ENCODE assay signal across 8 cellular contexts in the genomic region with DNA sequence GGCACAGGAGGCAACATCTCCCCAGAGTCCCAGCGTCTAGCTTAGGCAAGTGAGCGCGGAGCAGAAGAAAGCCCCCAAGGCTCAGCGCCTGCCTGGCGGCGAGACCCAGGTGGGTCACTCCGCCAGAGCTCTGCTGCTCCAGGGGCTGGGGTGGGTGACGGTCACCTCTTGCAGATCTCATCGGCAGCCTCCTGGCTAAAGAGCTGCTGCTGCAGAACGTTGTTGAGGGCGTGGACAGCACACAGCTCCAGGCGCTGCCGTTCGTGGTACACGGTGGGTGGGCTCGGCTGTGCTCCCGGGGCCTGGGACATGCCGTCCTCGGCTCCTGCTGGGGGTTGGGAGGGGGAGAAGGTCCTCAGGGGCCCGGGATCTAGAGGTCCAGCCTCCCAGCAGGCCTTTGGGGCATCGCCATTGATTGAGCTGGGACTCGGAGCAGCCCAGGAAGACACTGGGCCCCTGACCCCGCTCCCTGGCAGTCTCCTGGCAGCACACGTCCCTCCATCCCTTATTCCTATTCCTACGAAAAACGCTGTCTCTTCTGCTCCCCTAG. TPM values are rescaled to one million over a fixed set of nuclear protein-coding genes. Genes with fewer than 3 reads are reported as not detected.
DNase-seq lines count a peak whose midpoint lies in the region; ATAC-seq and TF ChIP-seq lines count a peak whose summit lies in the region.

No MANE protein-coding gene starts in this region.

- H3K4me1 Mint-ChIP-seq in neural crest cell: peaks cover 47% of the 10 kb centered on the region

- POLR2A ChIA-PET in OCI-LY7 (lab: Charles Lee): no interaction called here

- peak overlapping the region; percentile 71 to 91 (median 83) for H3K9ac ChIP-seq in BLaER1 treated with 17β-estradiol and CSF1 and Interleukin-3, amounts not matched to agents 10 nM and 100 nM

- peak overlapping the region; percentile 55 to 86 (median 66) for H3K4me3 ChIP-seq in BLaER1 treated with 17β-estradiol and CSF1 and Interleukin-3, amounts not matched to agents 10 nM and 100 nM
- H3K4me3 ChIP-seq in OCI-LY7 (ENCODE audit: low read depth, low read length, poor library complexity, severe bottlenecking) (peak overlapping the region; percentile 72), epithelial cell of esophagus (ENCODE audit: low read length) (peak overlapping the region; percentile 73)

- no peaks in the 10 kb centered on the region for H3K27me3 ChIP-seq in BLaER1 treated with 17β-estradiol and CSF1 and Interleukin-3, amounts not matched to agents 10 nM and 100 nM

- TF ChIP-seq CTCF in OCI-LY7 (conservative IDR thresholded peaks at IDR 0.05; ENCODE audit: low read length) (no peak), epithelial cell of esophagus (IDR thresholded peaks at IDR 0.05; ENCODE audit: insufficient read depth, low read depth, low read length, missing control alignments) (no peak), neural crest cell (conservative IDR thresholded peaks at IDR 0.05) (no peak)

- peaks cover 41 to 74% (median 68%) of the 10 kb centered on the region in 10 experiments for H3K4me1 ChIP-seq in BLaER1 treated with 17β-estradiol and CSF1 and Interleukin-3, amounts not matched to agents 10 nM and 100 nM
- H3K4me1 ChIP-seq in OCI-LY7 (ENCODE audit: insufficient read depth, low read length, poor library complexity, severe bottlenecking): peaks cover 12% of the 10 kb centered on the region

- H3K4me3 Mint-ChIP-seq in neural crest cell: peak overlapping the region; percentile 95

- DNase-seq in OCI-LY7 (ENCODE audit: low spot score): no peak
- no peak for DNase-seq in epithelial cell of esophagus (ENCODE audit: low read depth)
- peak; percentile 50 for DNase-seq in neural crest cell (ENCODE audit: low read depth, low spot score)
- no peak for DNase-seq in SK-N-DZ (ENCODE audit: low spot score)

- peak overlapping the region; percentile 95 for H3K27ac Mint-ChIP-seq in neural crest cell (ENCODE audit: unreplicated experiment)

- H3K9me3 Mint-ChIP-seq in neural crest cell: no peaks in the 10 kb centered on the region

- H4K20me1 ChIP-seq in BLaER1 treated with 17β-estradiol and CSF1 and Interleukin-3, amounts not matched to agents 10 nM and 100 nM: no peaks in the 10 kb centered on the region
- no peaks in the 10 kb centered on the region for H4K20me1 ChIP-seq in OCI-LY7 (ENCODE audit: insufficient read depth, low read length)

- intact Hi-C loops in OCI-LY7 (cut with micrococcal nuclease; ENCODE audit: unreplicated experiment): no loop called here

- peak overlapping the region; percentile 76 to 99 (median 90) for H3K4me2 ChIP-seq in BLaER1 treated with 17β-estradiol and CSF1 and Interleukin-3, amounts not matched to agents 10 nM and 100 nM
- H3K4me2 ChIP-seq in OCI-LY7 (ENCODE audit: low read length): peak overlapping the region; percentile 81

- H3K27me3 Mint-ChIP-seq in neural crest cell (ENCODE audit: low read depth): peaks cover 8% of the 10 kb centered on the region

- H3K9me3 ChIP-seq in BLaER1 treated with 17β-estradiol and CSF1 and Interleukin-3, amounts not matched to agents 10 nM and 100 nM (replicated peaks in 1 of 11): no peaks in the 10 kb centered on the region
- H3K9me3 ChIP-seq in OCI-LY7 (ENCODE audit: low read length): no peaks in the 10 kb centered on the region

- H3K79me2 ChIP-seq in OCI-LY7 (ENCODE audit: insufficient read depth, low read depth, low read length): no peaks in the 10 kb centered on the region

- no peaks in the 10 kb centered on the region for H3K9me2 ChIP-seq in OCI-LY7 (ENCODE audit: insufficient read depth, low read length)

- no TSS peak for BruUV-seq in OCI-LY7 (replicated peaks; lab: Mats Ljungman, UMichigan)

- peaks cover 0 to 13% (median 0%) of the 10 kb centered on the region in 11 experiments; a peak in 3 of 22 replicates for H3K36me3 ChIP-seq in BLaER1 treated with 17β-estradiol and CSF1 and Interleukin-3, amounts not matched to agents 10 nM and 100 nM
- H3K36me3 ChIP-seq in OCI-LY7 (ENCODE audit: insufficient read depth, low read length): no peaks in the 10 kb centered on the region

- H3K27ac ChIP-seq in BLaER1 treated with 17β-estradiol and CSF1 and Interleukin-3, amounts not matched to agents 10 nM and 100 nM: peak overlapping the region; percentile 82 to 93 (median 86)
- H3K27ac ChIP-seq in OCI-LY7 (ENCODE audit: low read depth, low read length, poor library complexity, severe bottlenecking): no peak overlapping the region

- ATAC-seq in GM21529 (IDR thresholded peaks at IDR 0.05; ENCODE audit: unreplicated experiment) (no peak), GM18861 (IDR thresholded peaks at IDR 0.05; ENCODE audit: unreplicated experiment) (no peak), GM18873 (IDR thresholded peaks at IDR 0.05; ENCODE audit: low FRiP score, unreplicated experiment) (no peak)

- H3K36me3 Mint-ChIP-seq in neural crest cell (ENCODE audit: low read depth): no peaks in the 10 kb centered on the region

- peak overlapping the region; percentile 48; the same call in 1 of the 2 replicates for H2AFZ ChIP-seq in OCI-LY7 (ENCODE audit: low read length)

- CTCF ChIA-PET in OCI-LY7 (lab: Charles Lee; ENCODE audit: unreplicated experiment): interaction anchor here (0.6 kb wide), 1 partner anchor 124 kb away, joined by 3 read pairs; no protein-coding TSS in a partner anchor

RNA-seq across cellular contexts. Expression of a gene that starts 0.8 kb away (rescaled TPM):
- 10.6 and 13.0 TPM in 2 replicates for total RNA-seq in OCI-LY7 (2014; rRNA removed; shearing (Covaris generic))
- total RNA-seq in OCI-LY7 (2022) (15.9 and 17.8 TPM in 2 replicates), neural crest cell (10.9 and 13.5 TPM in 2 replicates)
- polyA plus RNA-seq in SK-N-DZ (2014; cell fraction: cytosol; rRNA removed): 7.6 and 9.2 TPM in 2 replicates
- polyA plus RNA-seq in SK-N-DZ (2014; cell fraction: nucleus; rRNA removed): 8.9 and 12.0 TPM in 2 replicates

RNA-seq across cellular contexts. Expression of a gene that starts 3.5 kb away (rescaled TPM):
- not detected in 2 replicates for total RNA-seq in OCI-LY7 (2014; rRNA removed; shearing (Covaris generic))
- not detected in 2 replicates for total RNA-seq in OCI-LY7 (2022)
- total RNA-seq in neural crest cell: 1.2 TPM in 1 of 2 replicates, not detected in the other
- polyA plus RNA-seq in SK-N-DZ (2014; cell fraction: cytosol; rRNA removed): 11.3 and 21.1 TPM in 2 replicates
- 12.2 and 15.6 TPM in 2 replicates for polyA plus RNA-seq in SK-N-DZ (2014; cell fraction: nucleus; rRNA removed)

RNA-seq across cellular contexts. Expression of a gene that starts 33.5 kb away (rescaled TPM):
- 0.63 and 0.85 TPM in 2 replicates for total RNA-seq in OCI-LY7 (2014; rRNA removed; shearing (Covaris generic))
- total RNA-seq in OCI-LY7 (2022): 0.59 and 1.00 TPM in 2 replicates
- total RNA-seq in neural crest cell: 1.1 and 1.3 TPM in 2 replicates
- 0.54 TPM in 1 of 2 replicates, not detected in the other for polyA plus RNA-seq in SK-N-DZ (2014; cell fraction: cytosol; rRNA removed)
- 0.52 and 2.2 TPM in 2 replicates for polyA plus RNA-seq in SK-N-DZ (2014; cell fraction: nucleus; rRNA removed)

RNA-seq across cellular contexts. Expression of a gene that starts 33.9 kb away (rescaled TPM):
- 44.4 and 45.2 TPM in 2 replicates for total RNA-seq in OCI-LY7 (2014; rRNA removed; shearing (Covaris generic))
- 37.5 and 39.1 TPM in 2 replicates for total RNA-seq in OCI-LY7 (2022)
- 125 and 129 TPM in 2 replicates for total RNA-seq in neural crest cell
- 114 and 132 TPM in 2 replicates for polyA plus RNA-seq in SK-N-DZ (2014; cell fraction: cytosol; rRNA removed)
- polyA plus RNA-seq in SK-N-DZ (2014; cell fraction: nucleus; rRNA removed): 39.1 and 53.1 TPM in 2 replicates

RNA-seq across cellular contexts. Expression of a gene that starts 58.0 kb away (rescaled TPM):
- total RNA-seq in OCI-LY7 (2014; rRNA removed; shearing (Covaris generic)): not detected in 2 replicates
- total RNA-seq in OCI-LY7 (2022) (0.29 TPM in 1 of 2 replicates, not detected in the other), neural crest cell (42.5 and 50.2 TPM in 2 replicates)
- polyA plus RNA-seq in SK-N-DZ (2014; cell fraction: cytosol; rRNA removed): 14.7 and 22.2 TPM in 2 replicates
- polyA plus RNA-seq in SK-N-DZ (2014; cell fraction: nucleus; rRNA removed): 10.7 and 12.0 TPM in 2 replicates
